In genomic region chr6:15882915-15883314, GRCh38 we compare ENCODE assay signal across 25 cellular contexts.
"Had no signal": no experiment of that assay in that cellular context is flagged by ENCODE, and none has a peak within 500 bp of the region (broad histone marks: within the 10 kb centered on the region; RNA-seq: fewer than 3 reads in every experiment).

No MANE protein-coding gene starts in this region.

- DNase-seq: activated CD4-positive, alpha-beta T cell treated with anti-CD3 and anti-CD28 coated beads for 36 hours; activated CD4-positive, CD25-positive, alpha-beta regulatory T cell; activated CD8-positive, alpha-beta memory T cell treated with anti-CD3 and anti-CD28 coated beads, Interleukin-2, amount 10 ng/mL, durations not matched to agents 7 days and 5 days; activated CD8-positive, alpha-beta T cell treated with anti-CD3 and anti-CD28 coated beads, Interleukin-2, amount 10 ng/mL, durations not matched to agents 7 days and 5 days; activated naive CD4-positive, alpha-beta T cell treated with Interleukin-2 at 50 U/mL for 16 hours; activated T-cell treated with anti-CD3 and anti-CD28 coated beads for 4 hours; activated T-cell treated with anti-CD3 and anti-CD28 coated beads, Interleukin-2, amount 50 U/mL, for 72 hours; anterior cingulate cortex; foreskin fibroblast; head of caudate nucleus; hippocampal formation; left cardiac atrium; left ventricle myocardium superior; midbrain; naive thymus-derived CD4-positive, alpha-beta T cell; nucleus accumbens; psoas muscle; stimulated activated CD4-positive, alpha-beta T cell treated with anti-CD3 and anti-CD28 coated beads, Interleukin-15, amount 100 ng/mL, for 24 hours; stimulated activated CD4-positive, alpha-beta T cell treated with anti-CD3 and anti-CD28 coated beads, Interleukin-2, amount 100 ng/mL, for 24 hours; stimulated activated naive CD4-positive, alpha-beta T cell treated with Interleukin-2 at 50 U/mL for 16 hours; transverse colon had no signal

- H3K36me3 ChIP-seq: transverse colon had no signal

- H3K9me3 ChIP-seq: psoas muscle, transverse colon had no signal

- H3K4me3 ChIP-seq: psoas muscle, smooth muscle cell, transverse colon had no signal

- H3K9ac ChIP-seq: parathyroid adenoma had no signal

- H3K4me3 Mint-ChIP-seq: activated CD4-positive, alpha-beta T cell treated with anti-CD3 and anti-CD28 coated beads for 36 hours; activated CD8-positive, alpha-beta memory T cell treated with anti-CD3 and anti-CD28 coated beads, Interleukin-2, amount 10 ng/mL, durations not matched to agents 7 days and 5 days; activated CD8-positive, alpha-beta T cell treated with anti-CD3 and anti-CD28 coated beads, Interleukin-2, amount 10 ng/mL, durations not matched to agents 7 days and 5 days; activated naive CD8-positive, alpha-beta T cell; activated T-cell treated with anti-CD3 and anti-CD28 coated beads, Interleukin-2, amount 50 U/mL, for 72 hours; naive thymus-derived CD4-positive, alpha-beta T cell had no signal

- H3K36me3 Mint-ChIP-seq: activated CD8-positive, alpha-beta memory T cell treated with anti-CD3 and anti-CD28 coated beads, Interleukin-2, amount 10 ng/mL, durations not matched to agents 7 days and 5 days; activated naive CD8-positive, alpha-beta T cell had no signal

- H3K27ac ChIP-seq: parathyroid adenoma, psoas muscle, transverse colon had no signal

- H3K27me3 Mint-ChIP-seq: activated CD4-positive, alpha-beta T cell treated with anti-CD3 and anti-CD28 coated beads for 36 hours; activated naive CD8-positive, alpha-beta T cell had no signal

- H3K27ac Mint-ChIP-seq: activated CD4-positive, alpha-beta T cell treated with anti-CD3 and anti-CD28 coated beads for 36 hours; activated CD8-positive, alpha-beta memory T cell treated with anti-CD3 and anti-CD28 coated beads, Interleukin-2, amount 10 ng/mL, durations not matched to agents 7 days and 5 days; activated CD8-positive, alpha-beta T cell treated with anti-CD3 and anti-CD28 coated beads, Interleukin-2, amount 10 ng/mL, durations not matched to agents 7 days and 5 days; activated naive CD8-positive, alpha-beta T cell; activated T-cell treated with anti-CD3 and anti-CD28 coated beads, Interleukin-2, amount 50 U/mL, for 72 hours; naive thymus-derived CD4-positive, alpha-beta T cell had no signal

- H3K4me1 ChIP-seq: parathyroid adenoma had no signal

- ATAC-seq: activated CD4-positive, alpha-beta T cell treated with anti-CD3 and anti-CD28 coated beads for 36 hours; activated CD8-positive, alpha-beta memory T cell treated with anti-CD3 and anti-CD28 coated beads, Interleukin-2, amount 10 ng/mL, durations not matched to agents 7 days and 5 days; activated CD8-positive, alpha-beta T cell treated with anti-CD3 and anti-CD28 coated beads, Interleukin-2, amount 10 ng/mL, durations not matched to agents 7 days and 5 days; activated T-cell treated with anti-CD3 and anti-CD28 coated beads, Interleukin-2, amount 50 U/mL, for 72 hours; esophagus mucosa; left cardiac atrium; left ventricle myocardium superior; naive thymus-derived CD4-positive, alpha-beta T cell; psoas muscle had no signal

- H3K4me2 ChIP-seq: smooth muscle cell had no signal

- H3K27me3 ChIP-seq: transverse colon had no signal
